9 cellular contexts compared by ENCODE assay signal in the genomic region with DNA sequence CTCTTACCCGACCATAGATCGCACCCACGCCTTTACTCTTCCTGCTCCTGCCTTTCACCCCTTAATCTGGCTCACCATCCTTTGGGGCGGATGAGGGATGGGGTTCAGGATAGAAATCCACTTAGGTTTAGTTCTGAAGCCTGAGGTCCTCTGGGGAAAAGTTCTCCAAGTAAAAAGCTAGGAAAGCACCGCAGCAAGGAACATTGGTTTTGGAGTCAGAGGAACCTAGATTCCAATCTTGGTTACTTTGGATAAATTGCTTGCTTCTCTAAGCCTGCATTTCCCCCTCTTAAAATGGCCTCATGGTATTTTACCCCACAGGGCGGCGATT. TPM values are rescaled to one million over a fixed set of nuclear protein-coding genes. Genes with fewer than 3 reads are reported as not detected.
DNase-seq lines count a peak whose midpoint lies in the region; ATAC-seq and TF ChIP-seq lines count a peak whose summit lies in the region.
"Had no signal": no experiment of that assay in that cellular context is flagged by ENCODE, and none has a peak within 500 bp of the region (broad histone marks: within the 10 kb centered on the region; RNA-seq: fewer than 3 reads in every experiment).

No MANE protein-coding gene starts in this region.

- TF ChIP-seq CTCF in 22Rv1 (IDR thresholded peaks at IDR 0.05) = no peak
- no peak for TF ChIP-seq CTCF in HFFc6 (IDR thresholded peaks at IDR 0.05)
- no peak for TF ChIP-seq CTCF in MCF 10A (IDR thresholded peaks at IDR 0.05; ENCODE audit: unreplicated experiment)

- no peaks in the 10 kb centered on the region for H3K9me3 ChIP-seq in naive thymus-derived CD4-positive, alpha-beta T cell (ENCODE audit: control insufficient read depth in 2 of 3, low read length in 3 of 3)

- BruUV-seq in MCF 10A (replicated peaks; lab: Mats Ljungman, UMichigan) = no TSS peak

- H3K4me3 ChIP-seq in naive thymus-derived CD4-positive, alpha-beta T cell (ENCODE audit: low read length) = peak overlapping the region; percentile 67

- no peak for ATAC-seq in naive thymus-derived CD4-positive, alpha-beta T cell
- ATAC-seq in GM21529 (IDR thresholded peaks at IDR 0.05; ENCODE audit: unreplicated experiment) (no peak), GM19463 (IDR thresholded peaks at IDR 0.05; ENCODE audit: unreplicated experiment) (no peak)

- H3K27ac ChIP-seq in 22Rv1 = peak overlapping the region; percentile 81; the same call in 1 of the 2 replicates
- H3K27ac ChIP-seq in naive thymus-derived CD4-positive, alpha-beta T cell (ENCODE audit: low read depth, low read length) = no peak overlapping the region

- DNase-seq in HFFc6 (no peak), MCF 10A (ENCODE audit: unreplicated experiment) (no peak), NCI-H69 (lab: John Stamatoyannopoulos, UW) (no peak), GM19238 (ENCODE audit: insufficient read length, low spot score) (no peak)
- no peak for DNase-seq in naive thymus-derived CD4-positive, alpha-beta T cell
- DNase-seq: GF-D8 had no signal

- CTCF ChIA-PET in MCF 10A (lab: Yijun Ruan, JAX) = interaction anchor here (0.7 to 5.7 kb wide), 4 partner anchors 12 to 360 kb away, joined by 3 to 46 read pairs (median 3); no protein-coding TSS in a partner anchor
- CTCF ChIA-PET in naive thymus-derived CD4-positive, alpha-beta T cell (lab: Charles Lee) = interaction anchor here (2.1 to 5.1 kb wide), 2 partner anchors 12 to 55 kb away, joined by 6 to 44 read pairs; no protein-coding TSS in a partner anchor

- peaks cover 13% of the 10 kb centered on the region in 2 donors for H3K4me1 ChIP-seq in naive thymus-derived CD4-positive, alpha-beta T cell (ENCODE audit: control insufficient read depth in 2 of 2, insufficient read depth in 2 of 2, low read length in 2 of 2)

- H3K36me3 Mint-ChIP-seq in HFFc6 (ENCODE audit: low read depth) = no peaks in the 10 kb centered on the region
- no peaks in the 10 kb centered on the region for H3K36me3 Mint-ChIP-seq in MCF 10A (ENCODE audit: insufficient read depth, unreplicated experiment)
- H3K36me3 Mint-ChIP-seq in naive thymus-derived CD4-positive, alpha-beta T cell = no peaks in the 10 kb centered on the region

- H3K4me1 Mint-ChIP-seq in HFFc6 (ENCODE audit: low read depth) (peaks cover 14% of the 10 kb centered on the region), MCF 10A (ENCODE audit: insufficient read depth, unreplicated experiment) (peaks cover 14% of the 10 kb centered on the region)
- H3K4me1 Mint-ChIP-seq in naive thymus-derived CD4-positive, alpha-beta T cell = peaks cover 12 to 20% (median 15%) of the 10 kb centered on the region in 7 donors

- H3K27me3 ChIP-seq in naive thymus-derived CD4-positive, alpha-beta T cell (ENCODE audit: control insufficient read depth in 2 of 2, insufficient read depth in 2 of 2, low read length in 2 of 2) = no peaks in the 10 kb centered on the region

- intact Hi-C loops in MCF 10A (cut with micrococcal nuclease) = no loop called here
- intact Hi-C loops in naive thymus-derived CD4-positive, alpha-beta T cell (cut with micrococcal nuclease) = no loop called here

- H3K9me3 Mint-ChIP-seq in HFFc6 (no peaks in the 10 kb centered on the region), MCF 10A (ENCODE audit: unreplicated experiment) (no peaks in the 10 kb centered on the region)
- H3K9me3 Mint-ChIP-seq in naive thymus-derived CD4-positive, alpha-beta T cell = peaks cover 0 to 2% (median 0%) of the 10 kb centered on the region in 11 donors

- H3K4me3 Mint-ChIP-seq in HFFc6 (peak overlapping the region; percentile 90), MCF 10A (ENCODE audit: unreplicated experiment) (peak overlapping the region; percentile 76)
- peak overlapping the region; percentile 74 to 97 (median 88) for H3K4me3 Mint-ChIP-seq in naive thymus-derived CD4-positive, alpha-beta T cell

- POLR2A ChIA-PET in MCF 10A (lab: Yijun Ruan, JAX) = interaction anchor here (0.7 to 2.9 kb wide), 10 partner anchors 10 to 207 kb away, joined by 3 to 14 read pairs (median 4); a partner anchor contains a TSS
- POLR2A ChIA-PET in naive thymus-derived CD4-positive, alpha-beta T cell (lab: Charles Lee) = interaction anchor here (0.5 to 1.5 kb wide), 7 partner anchors 10 to 197 kb away, joined by 3 to 5 read pairs (median 4); no protein-coding TSS in a partner anchor

- peaks cover 10% of the 10 kb centered on the region for H3K27me3 Mint-ChIP-seq in HFFc6 (ENCODE audit: insufficient read depth)
- H3K27me3 Mint-ChIP-seq in MCF 10A (ENCODE audit: insufficient read depth, unreplicated experiment) = no peaks in the 10 kb centered on the region
- H3K27me3 Mint-ChIP-seq in naive thymus-derived CD4-positive, alpha-beta T cell = peaks cover 0 to 74% (median 13%) of the 10 kb centered on the region in 5 donors

- H3K36me3 ChIP-seq in naive thymus-derived CD4-positive, alpha-beta T cell (ENCODE audit: control insufficient read depth in 2 of 3, insufficient read depth in 3 of 3, low read length in 3 of 3) = no peaks in the 10 kb centered on the region

- H3K27ac Mint-ChIP-seq in HFFc6 (no peak overlapping the region), MCF 10A (ENCODE audit: low read depth, unreplicated experiment) (no peak overlapping the region)
- H3K27ac Mint-ChIP-seq in naive thymus-derived CD4-positive, alpha-beta T cell = peak overlapping the region in 8 of 9 donors; percentile 65 to 83 (median 76)

RNA-seq across cellular contexts. Expression of a gene that starts 1.0 kb away (rescaled TPM):
- total RNA-seq in HFFc6 (2021; fragmentation: NEBNext Ultra II Directional; extraction: Animal tissue kit (Norgen Biotek cat#: 25700)) = 10 to 100 TPM in 4 of 6 experiments, 1 to 10 TPM in 2; 5.9 to 14.5 (median 12.3) TPM
- 11.1 and 11.2 TPM in 2 replicates for total RNA-seq in MCF 10A (2022)
- total RNA-seq in naive thymus-derived CD4-positive, alpha-beta T cell = 1 to 10 TPM in 4 of 5 experiments, under 1 TPM in 1; 0.12 to 8.8 (median 1.7) TPM
- under 1 TPM; 0.26 to 0.47 TPM for polyA plus RNA-seq in naive thymus-derived CD4-positive, alpha-beta T cell

RNA-seq across cellular contexts. Expression of a gene that starts 46.1 kb away (rescaled TPM):
- 1 to 10 TPM in 5 of 6 experiments, under 1 TPM in 1; 0.83 to 2.1 (median 1.9) TPM for total RNA-seq in HFFc6 (2021; fragmentation: NEBNext Ultra II Directional; extraction: Animal tissue kit (Norgen Biotek cat#: 25700))
- total RNA-seq in MCF 10A (2022) = 0.32 and 0.89 TPM in 2 replicates
- 10 to 100 TPM in 1 of 5 experiments, 1 to 10 TPM in 1, under 1 TPM in 2, not detected in 1; 0.14 to 65.7 (median 2.5) TPM for total RNA-seq in naive thymus-derived CD4-positive, alpha-beta T cell
- polyA plus RNA-seq in naive thymus-derived CD4-positive, alpha-beta T cell = not detected

Comparison
In these comparisons a context has a peak if more than half of its experiments do, and no peak if none do; other contexts are left out.
1. H3K27ac Mint-ChIP-seq: peak in naive thymus-derived CD4-positive, alpha-beta T cell (8 of 9); none in HFFc6 (single experiment) and MCF 10A (single experiment).
2. Peak in every context shown above with its lines, with median percentiles within 50 percentile points of each other: H3K4me3 Mint-ChIP-seq.